ENCODE assay signal across 8 cellular contexts in the genomic region with DNA sequence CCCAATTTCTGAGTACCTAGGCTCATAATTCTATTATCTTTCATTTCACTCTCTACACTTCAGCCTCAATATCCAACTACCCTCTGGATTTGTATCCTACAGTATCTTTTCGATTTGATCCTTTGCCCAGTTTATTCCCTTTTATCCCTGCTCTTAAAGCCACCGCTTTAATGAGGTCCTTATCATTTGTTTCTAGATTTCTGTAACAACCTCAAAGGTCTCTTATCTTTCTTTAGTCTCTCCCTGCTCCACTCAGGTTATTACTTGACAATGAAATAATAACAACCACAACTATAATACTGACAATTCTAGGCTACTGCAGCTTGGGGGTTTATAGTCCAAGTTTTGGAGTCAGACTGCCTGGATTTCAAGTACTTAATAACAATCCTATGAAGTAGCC.
"Had no signal": no experiment of that assay in that cellular context is flagged by ENCODE, and none has a peak within 500 bp of the region (broad histone marks: within the 10 kb centered on the region; RNA-seq: fewer than 3 reads in every experiment).

No MANE protein-coding gene starts in this region.

- DNase-seq: GM23248, GOT3, H7, IMR-90, KG1 had no signal

- H3K9me3 ChIP-seq: HAP-1 had no signal

- H3K36me3 ChIP-seq: HAP-1 had no signal

- H3K4me1 ChIP-seq: HAP-1 had no signal

- FAIRE-seq: HTR-8/SVneo, K562 had no signal

- H3K4me3 ChIP-seq: GM23248, HAP-1, K562 had no signal

- H3K27ac ChIP-seq: GM23248 had no signal
